In genomic region chr3:178520436-178520835, GRCh38 we compare ENCODE assay signal across 35 cellular contexts. TPM values are rescaled to one million over a fixed set of nuclear protein-coding genes. Genes with fewer than 3 reads are reported as not detected.
"Had no signal": no experiment of that assay in that cellular context is flagged by ENCODE, and none has a peak within 500 bp of the region (broad histone marks: within the 10 kb centered on the region; RNA-seq: fewer than 3 reads in every experiment).

No MANE protein-coding gene starts in this region.

- H3K4me2 ChIP-seq: PC-9 had no signal

- H3K27ac Mint-ChIP-seq: activated CD4-positive, alpha-beta memory T cell treated with anti-CD3 and anti-CD28 coated beads, Interleukin-2, amount 10 ng/mL, durations not matched to agents 7 days and 5 days; activated CD8-positive, alpha-beta memory T cell treated with anti-CD3 and anti-CD28 coated beads, Interleukin-2, amount 10 ng/mL, durations not matched to agents 7 days and 5 days; activated naive CD4-positive, alpha-beta T cell treated with anti-CD3 and anti-CD28 coated beads, Interleukin-2, amount 50 U/mL, for 24 hours; activated T-cell treated with anti-CD3 and anti-CD28 coated beads, Interleukin-2, amount 50 U/mL, for 72 hours; activated T-helper 17 cell treated with anti-CD3 and anti-CD28 coated beads, Interleukin-2, amount 50 U/mL, for 72 hours had no signal

- H3K4me1 ChIP-seq: adrenal gland, body of pancreas, breast epithelium had no signal

- H3K27ac ChIP-seq: adrenal gland, body of pancreas, breast epithelium, PC-9, WERI-Rb-1 had no signal

- H3K4me3 ChIP-seq: adrenal gland, body of pancreas, breast epithelium, PC-9 had no signal

- DNase-seq: activated CD4-positive, alpha-beta memory T cell treated with anti-CD3 and anti-CD28 coated beads, Interleukin-2, amount 10 ng/mL, durations not matched to agents 7 days and 5 days; activated CD4-positive, alpha-beta T cell treated with anti-CD3 and anti-CD28 coated beads for 1 hour; activated CD4-positive, alpha-beta T cell treated with anti-CD3 and anti-CD28 coated beads for 48 hours; activated CD4-positive, CD25-positive, alpha-beta regulatory T cell; activated CD8-positive, alpha-beta memory T cell treated with anti-CD3 and anti-CD28 coated beads for 24 hours; activated CD8-positive, alpha-beta memory T cell treated with anti-CD3 and anti-CD28 coated beads, Interleukin-2, amount 10 ng/mL, durations not matched to agents 7 days and 5 days; activated CD8-positive, alpha-beta memory T cell treated with anti-CD3 and anti-CD28 coated beads, Interleukin-2, amount 50 U/mL, for 48 hours; activated gamma-delta T cell; activated naive CD4-positive, alpha-beta T cell treated with Interleukin-2 at 50 U/mL for 16 hours; activated T-cell treated with anti-CD3 and anti-CD28 coated beads, Interleukin-2, amount 50 U/mL, for 1 hour; activated T-cell treated with anti-CD3 and anti-CD28 coated beads, Interleukin-2, amount 50 U/mL, for 72 hours; adrenal gland; body of pancreas; KG1; NCI-H1092 treated with DMSO at 0.1 percent for 48 hours; NCI-H1436; NCI-H1694; NCI-H1930; NCI-H2081 treated with DMSO at 0.1 percent for 48 hours; NCI-H345; NCI-H524 treated with DMSO at 0.1 percent for 48 hours; NCI-H748 treated with DMSO at 0.1 percent for 48 hours; PC-9; Right ventricle myocardium superior; T1000; WERI-Rb-1 had no signal

- H3K36me3 Mint-ChIP-seq: activated CD8-positive, alpha-beta memory T cell treated with anti-CD3 and anti-CD28 coated beads, Interleukin-2, amount 10 ng/mL, durations not matched to agents 7 days and 5 days; activated naive CD4-positive, alpha-beta T cell treated with anti-CD3 and anti-CD28 coated beads, Interleukin-2, amount 50 U/mL, for 24 hours had no signal

- H3K9me3 Mint-ChIP-seq: activated CD4-positive, alpha-beta memory T cell treated with anti-CD3 and anti-CD28 coated beads, Interleukin-2, amount 10 ng/mL, durations not matched to agents 7 days and 5 days; activated naive CD4-positive, alpha-beta T cell treated with anti-CD3 and anti-CD28 coated beads, Interleukin-2, amount 50 U/mL, for 24 hours; activated T-cell treated with anti-CD3 and anti-CD28 coated beads, Interleukin-2, amount 50 U/mL, for 72 hours; activated T-helper 17 cell treated with anti-CD3 and anti-CD28 coated beads, Interleukin-2, amount 50 U/mL, for 72 hours had no signal

- H3K27me3 ChIP-seq: adrenal gland, body of pancreas, breast epithelium had no signal

- H2AFZ ChIP-seq: PC-9 had no signal

- H3K9me3 ChIP-seq: adrenal gland, body of pancreas, breast epithelium had no signal

- FAIRE-seq: astrocyte, RCC 7860 had no signal

- ATAC-seq: activated CD8-positive, alpha-beta memory T cell treated with anti-CD3 and anti-CD28 coated beads, Interleukin-2, amount 10 ng/mL, durations not matched to agents 7 days and 5 days; activated T-cell treated with anti-CD3 and anti-CD28 coated beads, Interleukin-2, amount 50 U/mL, for 72 hours; activated T-helper 17 cell treated with anti-CD3 and anti-CD28 coated beads, Interleukin-2, amount 50 U/mL, for 72 hours; body of pancreas had no signal

- H3K36me3 ChIP-seq: adrenal gland, breast epithelium, WERI-Rb-1 had no signal

RNA-seq across cellular contexts. Expression of gene KCNMB2, which starts 15.8 kb away (rescaled TPM):
- total RNA-seq: activated CD4-positive, alpha-beta memory T cell treated with anti-CD3 and anti-CD28 coated beads, Interleukin-2, amount 10 ng/mL, durations not matched to agents 7 days and 5 days; activated CD8-positive, alpha-beta memory T cell treated with anti-CD3 and anti-CD28 coated beads, Interleukin-2, amount 10 ng/mL, durations not matched to agents 7 days and 5 days; activated T-cell treated with anti-CD3 and anti-CD28 coated beads, Interleukin-2, amount 50 U/mL, for 72 hours; activated T-helper 17 cell treated with anti-CD3 and anti-CD28 coated beads, Interleukin-2, amount 50 U/mL, for 72 hours; astrocyte; LHCN-M2; OCI-LY7; PC-9; T-helper 1 cell treated with Interleukin-12 subunit alpha and Interleukin-12 subunit beta and Interleukin-4 antibody, amounts not matched to agents 30 ng/mL and 1 ng/mL, for 36 hours; T-helper 2 cell treated with Interferon-gamma antibody and Interleukin-4, amounts not matched to agents 100 ng/mL and 5 ng/mL, for 36 hours had no signal
